Comparison of ENCODE assay signal across 23 cellular contexts in the genomic region with DNA sequence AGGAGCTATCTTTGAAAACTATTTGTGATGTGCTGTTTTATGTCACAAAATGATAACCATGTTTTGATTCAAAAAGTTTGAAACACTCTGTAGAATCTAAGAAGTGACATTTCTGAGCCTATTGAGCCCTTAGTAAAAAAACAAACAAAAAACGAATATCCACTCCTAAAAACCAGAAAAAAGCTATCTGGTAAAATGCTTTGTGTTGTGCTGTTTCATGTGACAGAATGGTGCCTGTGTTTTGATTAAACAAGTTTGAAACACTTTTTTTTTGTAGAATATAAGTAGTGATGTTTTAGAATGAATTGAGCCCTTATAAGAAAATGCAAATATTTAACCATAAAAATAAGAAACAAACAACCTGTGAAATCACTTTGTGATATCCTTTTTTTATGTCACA.
DNase-seq lines count a peak whose midpoint lies in the region; ATAC-seq, FAIRE-seq and TF ChIP-seq lines count a peak whose summit lies in the region.
"Had no signal": no experiment of that assay in that cellular context is flagged by ENCODE, and none has a peak within 500 bp of the region (broad histone marks: within the 10 kb centered on the region; RNA-seq: fewer than 3 reads in every experiment).

No MANE protein-coding gene starts in this region.

- 0% methylated on average over 1 of the region's 1 CpG for WGBS in K562 (ENCODE audit: insufficient coverage, low coverage, missing lambda C conversion rate)
- WGBS in upper lobe of left lung, 2 donors = 37 to 52% methylated on average over 1 of the region's 1 CpG

- intact Hi-C loops in K562 (cut with micrococcal nuclease) = no loop called here

- POLR2A ChIA-PET in K562 (lab: Yijun Ruan, JAX) = interaction anchor here (0.6 to 1.6 kb wide), 9 partner anchors 9 to 1921 kb away, joined by 3 to 4 read pairs (median 3); no protein-coding TSS in a partner anchor

- H3K9me3 ChIP-seq in K562 (replicated peaks; ENCODE audit: control insufficient read depth, insufficient read depth, low read depth, low read length) = no peaks in the 10 kb centered on the region
- H3K9me3 ChIP-seq in upper lobe of left lung = no peaks in the 10 kb centered on the region
- H3K9me3 ChIP-seq: BE2C, BLaER1 had no signal

- H2AFZ ChIP-seq in K562 (ENCODE audit: low read depth, low read length) = no peak overlapping the region

- peak; percentile 7 for DNase-seq in DMS53 (lab: John Stamatoyannopoulos, UW)
- DNase-seq in DMS53 treated with DMSO at 0.1 percent for 48 hours (lab: John Stamatoyannopoulos, UW; ENCODE audit: unreplicated experiment) = no peak
- DNase-seq in K562 (ENCODE audit: extremely low read depth in 1 of 4, low spot score in 3 of 4) = no peak
- DNase-seq in upper lobe of left lung = no peak
- no peak for DNase-seq in NCI-H2029 (lab: John Stamatoyannopoulos, UW)
- DNase-seq: ACHN; BE2C; C1 segment of cervical spinal cord; CD4-positive, alpha-beta memory T cell; CD4-positive, CD25-positive, alpha-beta regulatory T cell; CD8-positive, alpha-beta memory T cell; COR-L47; DMS 273 treated with DMSO at 0.1 percent for 48 hours; DMS153; DMS79; DND-41; EL; GDM1 had no signal

- no peak for FAIRE-seq in K562 (lab: Jason Lieb, UNC)
- FAIRE-seq: GM12878, GM12892, GM18507 had no signal

- no TSS peak for BruUV-seq in K562 (replicated peaks; lab: Mats Ljungman, UMichigan)

- H4K20me1 ChIP-seq in K562 (replicated peaks; ENCODE audit: control insufficient read depth, insufficient read depth, low read length) = no peaks in the 10 kb centered on the region
- H4K20me1 ChIP-seq: BLaER1 had no signal

- peaks cover 1 to 19% of the 10 kb centered on the region in 2 experiments; a peak in 4 of 5 replicates for H3K27me3 ChIP-seq in K562 (ENCODE audit: control insufficient read depth in 2 of 2, insufficient read depth in 2 of 2, low read length in 2 of 2)
- H3K27me3 ChIP-seq in upper lobe of left lung = no peaks in the 10 kb centered on the region
- H3K27me3 ChIP-seq: BLaER1 had no signal

- no peaks in the 10 kb centered on the region for H3K79me2 ChIP-seq in K562 (ENCODE audit: control insufficient read depth, insufficient read depth, low read length)

- H3K4me3 ChIP-seq in K562 (no peak overlapping the region), upper lobe of left lung (no peak overlapping the region)
- H3K4me3 ChIP-seq: BLaER1, GM12878 had no signal

- no peak for TF ChIP-seq EP300 in K562 (IDR thresholded peaks at IDR 0.05; ENCODE audit: low read length)
- no peak for TF ChIP-seq EP300 in upper lobe of left lung (IDR thresholded peaks at IDR 0.05)

- H3K9me1 ChIP-seq in K562 (ENCODE audit: control insufficient read depth, insufficient read depth, low read length) = no peaks in the 10 kb centered on the region

- ATAC-seq in K562 (no peak), upper lobe of left lung (ENCODE audit: low FRiP score in 2 of 2) (no peak)
- ATAC-seq: GM12878 had no signal

- no peak overlapping the region for H3K9ac ChIP-seq in K562 (ENCODE audit: insufficient read depth in 1 of 2, low read depth in 2 of 2, low read length in 2 of 2)
- H3K9ac ChIP-seq: BLaER1 had no signal

- no peak for TF ChIP-seq RAD21 in K562 (CRISPR knock-in tag; conservative IDR thresholded peaks at IDR 0.05 in 1 of 2, IDR thresholded peaks at IDR 0.05 in 1 of 2)

- H3K36me3 ChIP-seq in K562 (ENCODE audit: control insufficient read depth, insufficient read depth, low read length) (no peaks in the 10 kb centered on the region), upper lobe of left lung (no peaks in the 10 kb centered on the region)
- H3K36me3 ChIP-seq: BE2C, BLaER1 had no signal

- TF ChIP-seq CTCF in K562 (IDR thresholded peaks at IDR 0.05 in 2 of 3, conservative IDR thresholded peaks at IDR 0.05 in 1 of 3; ENCODE audit: insufficient read depth in 2 of 3, low read depth in 1 of 3, low read length in 3 of 3) = no peak
- TF ChIP-seq CTCF in upper lobe of left lung (IDR thresholded peaks at IDR 0.05) = no peak

- H3K27ac ChIP-seq in K562 (ENCODE audit: extremely low read depth, low read depth, low read length) (no peak overlapping the region), upper lobe of left lung (no peak overlapping the region)
- H3K27ac ChIP-seq: 22Rv1, BLaER1 had no signal

- in situ Hi-C loops in K562 (cut with MboI) = no loop called here

- TF ChIP-seq POLR2A in K562 (conservative IDR thresholded peaks at IDR 0.05) = no peak
- TF ChIP-seq POLR2A in upper lobe of left lung (IDR thresholded peaks at IDR 0.05) = no peak

- H3K4me1 ChIP-seq in K562 (replicated peaks in 1 of 2; ENCODE audit: control insufficient read depth in 2 of 2, insufficient read depth in 2 of 2, low read length in 2 of 2) = peaks cover 0 to 11% of the 10 kb centered on the region in 2 experiments; a peak in 2 of 5 replicates
- H3K4me1 ChIP-seq in upper lobe of left lung = no peaks in the 10 kb centered on the region
- H3K4me1 ChIP-seq: BE2C, BLaER1 had no signal

- CTCF ChIA-PET in K562 (lab: Yijun Ruan, JAX; ENCODE audit: low intra/inter-chr PET ratio) = no interaction called here

- no peak overlapping the region for H3K4me2 ChIP-seq in K562 (ENCODE audit: insufficient read depth, low read length)
- H3K4me2 ChIP-seq: BLaER1 had no signal

TF ChIP-seq in K562, 482 proteins besides CTCF, POLR2A, EP300 and RAD21 (continues in another document):
- TF ChIP-seq DIDO1 (tag; IDR thresholded peaks at IDR 0.05; ENCODE audit: low read depth) (no peak), NRF1 (conservative IDR thresholded peaks at IDR 0.05 in 1 of 2, IDR thresholded peaks at IDR 0.05 in 1 of 2) (no peak), RFX7 (CRISPR knock-in tag; IDR thresholded peaks at IDR 0.05) (no peak), CBFB (CRISPR knock-in tag; IDR thresholded peaks at IDR 0.05) (no peak), MAZ (CRISPR knock-in tag; conservative IDR thresholded peaks at IDR 0.05 in 1 of 2, IDR thresholded peaks at IDR 0.05 in 1 of 2) (0 out of 4 replicates have a peak, but pooled peaks of 1 of the 2 experiments have one; percentile 32), MTF1 (CRISPR knock-in tag; IDR thresholded peaks at IDR 0.05; ENCODE audit: borderline replicate concordance) (no peak)
